Comparison of ENCODE assay signal across 8 cellular contexts in genomic region chr12:1797011-1797901, GRCh38. TPM values are rescaled to one million over a fixed set of nuclear protein-coding genes. Genes with fewer than 3 reads are reported as not detected.
DNase-seq lines count a peak whose midpoint lies in the region; ATAC-seq lines count a peak whose summit lies in the region.

No MANE protein-coding gene starts in this region.

- H2AK5ac ChIP-seq in trophoblast cell (ENCODE audit: low read length): no peak overlapping the region

- H3K9me3 ChIP-seq in esophagus (ENCODE audit: control insufficient read depth in 2 of 2, insufficient read depth in 1 of 2, low read depth in 1 of 2, low read length in 1 of 2): no peaks in the 10 kb centered on the region
- no peaks in the 10 kb centered on the region for H3K9me3 ChIP-seq in trophoblast cell (ENCODE audit: insufficient read depth, low read depth, low read length)
- H3K9me3 ChIP-seq in aorta (ENCODE audit: control insufficient read depth, low read length): no peaks in the 10 kb centered on the region

- DNase-seq in activated CD8-positive, alpha-beta memory T cell treated with anti-CD3 and anti-CD28 coated beads for 48 hours (ENCODE audit: low read depth in 2 of 3, low spot score in 2 of 3): peak in 2 of 3 experiments; percentile 33 to 52
- no peak for DNase-seq in trophoblast cell
- peak; percentile 83 to 88 for DNase-seq in aorta
- DNase-seq in occipital lobe (lab: John Stamatoyannopoulos, UW): no peak
- no peak for DNase-seq in inferior parietal cortex (ENCODE audit: extremely low spot score)

- intact Hi-C loops in aorta (cut with DNase I): loop anchor here (5.0 to 10.0 kb wide), 3 partner anchors 235 to 788 kb away; no protein-coding TSS in a partner anchor

- peak overlapping the region; percentile 72 for H4K8ac ChIP-seq in trophoblast cell (ENCODE audit: low read depth, low read length)

- no peak overlapping the region for H3K4ac ChIP-seq in trophoblast cell (ENCODE audit: low read depth, low read length)

- H3K23ac ChIP-seq in trophoblast cell (ENCODE audit: low read length): no peak overlapping the region

- H3K27me3 ChIP-seq in esophagus (ENCODE audit: control insufficient read depth in 1 of 2, insufficient read depth in 2 of 2, low read length in 2 of 2) (no peaks in the 10 kb centered on the region), trophoblast cell (ENCODE audit: insufficient read depth, low read length) (no peaks in the 10 kb centered on the region), aorta (ENCODE audit: control insufficient read depth in 1 of 2, insufficient read depth in 2 of 2, low read length in 1 of 2) (no peaks in the 10 kb centered on the region)

- 20% methylated on average over 64 to 71 of the region's 71 CpGs for WGBS in esophagus, 2 donors
- no CpG with 5 or more reads among the region's 71 CpGs for whole genome bisulfite sequencing in trophoblast cell (ENCODE audit: extremely low coverage, insufficient coverage, insufficient read length)
- 42 to 46% methylated on average over 64 to 71 of the region's 71 CpGs for WGBS in aorta, 2 donors

- peak overlapping the region; percentile 59 for H3K14ac ChIP-seq in trophoblast cell (ENCODE audit: low read length)

- ATAC-seq in HG03342 (IDR thresholded peaks at IDR 0.05; ENCODE audit: unreplicated experiment) (peak; percentile 16), aorta (ENCODE audit: low FRiP score) (peak; percentile 55)

- H3K79me2 ChIP-seq in trophoblast cell (ENCODE audit: control insufficient read depth, insufficient read depth, low read length, poor library complexity): no peaks in the 10 kb centered on the region

- H2BK120ac ChIP-seq in trophoblast cell (ENCODE audit: insufficient read depth, low read length, poor library complexity): no peak overlapping the region

- H3K36me3 ChIP-seq in esophagus (ENCODE audit: control insufficient read depth in 2 of 2, insufficient read depth in 2 of 2, low read length in 1 of 2) (no peaks in the 10 kb centered on the region), trophoblast cell (ENCODE audit: control insufficient read depth in 1 of 2, insufficient read depth in 2 of 2, low read length in 2 of 2) (no peaks in the 10 kb centered on the region), aorta (ENCODE audit: control insufficient read depth in 1 of 2, insufficient read depth in 2 of 2, low read length in 1 of 2) (no peaks in the 10 kb centered on the region)

- no peak overlapping the region for H2BK5ac ChIP-seq in trophoblast cell (ENCODE audit: low read depth, low read length, poor library complexity)

- no peak overlapping the region for H3K18ac ChIP-seq in trophoblast cell (ENCODE audit: low read length)

- H2AFZ ChIP-seq in trophoblast cell (ENCODE audit: insufficient read depth, low read length, poor library complexity): peak overlapping the region; percentile 66

- no peaks in the 10 kb centered on the region for H3K79me1 ChIP-seq in trophoblast cell (ENCODE audit: low read length)

- peak overlapping the region; percentile 41 for H3K9ac ChIP-seq in trophoblast cell (ENCODE audit: low read length)

- no peak overlapping the region for H2BK12ac ChIP-seq in trophoblast cell (ENCODE audit: low read length)

- H3K4me3 ChIP-seq in GM08714 (ENCODE audit: low read length): peak overlapping the region; percentile 55; the same call in 1 of the 2 replicates
- H3K4me3 ChIP-seq in esophagus (ENCODE audit: low read depth in 1 of 2, low read length in 2 of 2): peak overlapping the region; percentile 59 to 65
- H3K4me3 ChIP-seq in trophoblast cell (ENCODE audit: low read depth, low read length): peak overlapping the region; percentile 68
- H3K4me3 ChIP-seq in aorta (ENCODE audit: low read length in 2 of 2): peak overlapping the region in 1 of 2 donors; percentile 29

- H4K12ac ChIP-seq in trophoblast cell (ENCODE audit: low read depth, low read length): peak overlapping the region; percentile 43

- peak overlapping the region; percentile 64 for H3K4me2 ChIP-seq in trophoblast cell (ENCODE audit: low read length)

- peaks cover 2 to 6% of the 10 kb centered on the region in 2 donors for H3K4me1 ChIP-seq in esophagus (ENCODE audit: control insufficient read depth in 2 of 2, insufficient read depth in 2 of 2, low read length in 1 of 2)
- peaks cover 5 to 6% of the 10 kb centered on the region in 2 experiments for H3K4me1 ChIP-seq in trophoblast cell (ENCODE audit: control insufficient read depth in 1 of 2, insufficient read depth in 2 of 2, low read length in 2 of 2)
- no peaks in the 10 kb centered on the region for H3K4me1 ChIP-seq in aorta (ENCODE audit: control insufficient read depth in 1 of 2, insufficient read depth in 2 of 2, low read length in 2 of 2)

- H4K91ac ChIP-seq in trophoblast cell (ENCODE audit: low read depth, low read length): peak overlapping the region; percentile 39

- H3K27ac ChIP-seq in esophagus (ENCODE audit: low read depth in 2 of 2, low read length in 1 of 2): peak overlapping the region; percentile 69 to 81
- H3K27ac ChIP-seq in trophoblast cell (ENCODE audit: low read depth, low read length): no peak overlapping the region
- H3K27ac ChIP-seq in aorta (ENCODE audit: low read depth in 1 of 2, low read length in 2 of 2): no peak overlapping the region

RNA-seq across cellular contexts. Expression of gene LRTM2, which starts 23.1 kb away (rescaled TPM):
- polyA plus RNA-seq in esophagus (not detected), aorta (not detected)
- 0.04 and 0.07 TPM in 2 replicates for polyA plus RNA-seq in trophoblast cell (2013)
- total RNA-seq in aorta (not detected), occipital lobe (4.5 TPM)

Comparison
In these comparisons a context has a peak if more than half of its experiments do, and no peak if none do; other contexts are left out.
1. DNase-seq: peak in activated CD8-positive, alpha-beta memory T cell treated with anti-CD3 and anti-CD28 coated beads for 48 hours (2 of 3) and aorta (2 of 2); none in trophoblast cell (0 of 2), occipital lobe (single experiment) and inferior parietal cortex (single experiment).
2. H3K27ac ChIP-seq: peak in esophagus (2 of 2); none in trophoblast cell (single experiment) and aorta (0 of 2).